In the genomic region with DNA sequence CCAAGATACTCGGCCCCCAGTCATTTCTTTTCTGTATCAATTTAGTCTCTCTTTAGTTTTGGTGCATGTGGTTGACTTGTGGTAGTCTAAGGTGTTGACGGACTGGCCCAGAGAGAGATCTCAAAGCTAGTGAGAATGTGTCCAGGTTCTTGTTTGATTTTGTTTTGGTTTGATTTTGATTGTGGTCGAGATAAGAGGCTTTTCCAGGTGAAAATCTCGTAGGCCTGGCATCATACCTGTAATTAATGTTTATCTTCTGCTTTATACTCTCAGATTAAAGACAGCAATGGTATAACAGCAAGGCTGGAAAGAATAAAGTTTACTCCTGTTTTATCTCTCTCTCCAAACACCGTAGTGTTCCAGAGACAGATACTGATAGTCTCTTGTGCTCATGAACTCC, we compare ENCODE assay signal across 22 cellular contexts.
"Had no signal": no experiment of that assay in that cellular context is flagged by ENCODE, and none has a peak within 500 bp of the region (broad histone marks: within the 10 kb centered on the region; RNA-seq: fewer than 3 reads in every experiment).

No MANE protein-coding gene starts in this region.

- H3K4me3 Mint-ChIP-seq: activated CD8-positive, alpha-beta T cell treated with anti-CD3 and anti-CD28 coated beads for 36 hours; memory B cell; stimulated activated naive CD8-positive, alpha-beta T cell treated with anti-CD3 and anti-CD28 coated beads, Interleukin-15, Interleukin-2, amounts not matched to agents 100 ng/mL and 50 ng/mL, for 24 hours; T-helper 17 cell; WTC11 had no signal

- H3K36me3 ChIP-seq: breast epithelium, gastroesophageal sphincter, ovary, right lobe of liver, thoracic aorta had no signal

- H3K9me3 Mint-ChIP-seq: memory B cell had no signal

- H3K27me3 Mint-ChIP-seq: activated CD8-positive, alpha-beta T cell treated with anti-CD3 and anti-CD28 coated beads for 36 hours; progenitor cell of endocrine pancreas; stimulated activated naive CD8-positive, alpha-beta T cell treated with anti-CD3 and anti-CD28 coated beads, Interleukin-15, Interleukin-2, amounts not matched to agents 100 ng/mL and 50 ng/mL, for 24 hours; T-helper 17 cell had no signal

- H3K27me3 ChIP-seq: breast epithelium, gastroesophageal sphincter, ovary, right lobe of liver had no signal

- DNase-seq: activated CD4-positive, alpha-beta T cell treated with anti-CD3 and anti-CD28 coated beads, Interleukin-2, amount 50 U/mL, for 1 hour; activated CD8-positive, alpha-beta T cell treated with anti-CD3 and anti-CD28 coated beads for 36 hours; activated effector memory CD4-positive, alpha-beta T cell treated with Interleukin-2 at 50 U/mL for 16 hours; activated naive CD4-positive, alpha-beta T cell treated with Interleukin-2 at 50 U/mL for 16 hours; activated T-cell treated with anti-CD3 and anti-CD28 coated beads, Interleukin-2, amount 50 U/mL, for 48 hours; central memory CD4-positive, alpha-beta T cell; head of caudate nucleus; hippocampal formation; ovary; right lobe of liver; stimulated activated CD4-positive, alpha-beta T cell treated with anti-CD3 and anti-CD28 coated beads, Interleukin-12 subunit alpha, Interleukin-12 subunit beta, amount 100 ng/mL, for 4 hours; stimulated activated CD4-positive, alpha-beta T cell treated with anti-CD3 and anti-CD28 coated beads, Interleukin-4, amount 100 ng/mL, for 1 hour; T-helper 17 cell; trophoblast cell had no signal

- H3K4me1 Mint-ChIP-seq: memory B cell had no signal

- ATAC-seq: activated CD8-positive, alpha-beta T cell treated with anti-CD3 and anti-CD28 coated beads for 36 hours; gastroesophageal sphincter; T-helper 17 cell; WTC11 had no signal

- H3K4me3 ChIP-seq: breast epithelium, gastroesophageal sphincter, ovary, right lobe of liver, skin epidermis, thoracic aorta had no signal

- H3K4me1 ChIP-seq: breast epithelium, gastroesophageal sphincter, right lobe of liver had no signal

- H3K27ac Mint-ChIP-seq: activated CD8-positive, alpha-beta T cell treated with anti-CD3 and anti-CD28 coated beads for 36 hours; memory B cell; progenitor cell of endocrine pancreas; stimulated activated naive CD8-positive, alpha-beta T cell treated with anti-CD3 and anti-CD28 coated beads, Interleukin-15, Interleukin-2, amounts not matched to agents 100 ng/mL and 50 ng/mL, for 24 hours had no signal

- H3K9me3 ChIP-seq: breast epithelium, gastroesophageal sphincter, ovary, right lobe of liver, thoracic aorta had no signal

- H3K27ac ChIP-seq: gastroesophageal sphincter, ovary, right lobe of liver, skin epidermis, thoracic aorta had no signal

- H3K36me3 Mint-ChIP-seq: memory B cell had no signal
